Comparison of ENCODE assay signal across 1 cellular context in the genomic region with DNA sequence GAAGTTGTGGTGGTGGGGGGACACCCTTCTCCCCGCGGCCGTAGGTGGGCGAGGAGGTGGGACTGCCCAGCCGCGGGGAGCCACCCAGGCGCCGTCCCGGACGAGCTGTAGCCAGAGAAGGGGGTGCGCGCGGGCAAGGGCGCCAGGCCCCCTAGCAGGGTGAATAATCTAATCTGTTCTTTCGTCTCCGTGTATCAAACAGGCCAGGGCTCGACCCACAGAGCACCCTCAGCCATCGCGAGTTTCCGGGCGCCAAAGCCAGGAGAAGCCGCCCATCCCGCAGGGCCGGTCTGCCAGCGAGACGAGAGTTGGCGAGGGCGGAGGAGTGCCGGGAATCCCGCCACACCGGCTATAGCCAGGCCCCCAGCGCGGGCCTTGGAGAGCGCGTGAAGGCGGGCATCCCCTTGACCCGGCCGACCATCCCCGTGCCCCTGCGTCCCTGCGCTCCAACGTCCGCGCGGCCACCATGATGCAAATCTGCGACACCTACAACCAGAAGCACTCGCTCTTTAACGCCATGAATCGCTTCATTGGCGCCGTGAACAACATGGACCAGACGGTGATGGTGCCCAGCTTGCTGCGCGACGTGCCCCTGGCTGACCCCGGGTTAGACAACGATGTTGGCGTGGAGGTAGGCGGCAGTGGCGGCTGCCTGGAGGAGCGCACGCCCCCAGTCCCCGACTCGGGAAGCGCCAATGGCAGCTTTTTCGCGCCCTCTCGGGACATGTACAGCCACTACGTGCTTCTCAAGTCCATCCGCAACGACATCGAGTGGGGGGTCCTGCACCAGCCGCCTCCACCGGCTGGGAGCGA.
TF ChIP-seq lines count a peak whose summit lies in the region.

No MANE protein-coding gene starts in this region.

TF ChIP-seq in H1, 55 proteins besides CTCF, POLR2A, EP300 and RAD21 (continued from another document):
- TF ChIP-seq, protein P1, sequence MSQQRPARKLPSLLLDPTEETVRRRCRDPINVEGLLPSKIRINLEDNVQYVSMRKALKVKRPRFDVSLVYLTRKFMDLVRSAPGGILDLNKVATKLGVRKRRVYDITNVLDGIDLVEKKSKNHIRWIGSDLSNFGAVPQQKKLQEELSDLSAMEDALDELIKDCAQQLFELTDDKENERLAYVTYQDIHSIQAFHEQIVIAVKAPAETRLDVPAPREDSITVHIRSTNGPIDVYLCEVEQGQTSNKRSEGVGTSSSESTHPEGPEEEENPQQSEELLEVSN (IDR thresholded peaks at IDR 0.05), result no peak
- no peak for TF ChIP-seq CHD1 (IDR thresholded peaks at IDR 0.05; ENCODE audit: low read depth, low read length)
- no peak for TF ChIP-seq MAFK (IDR thresholded peaks at IDR 0.05; ENCODE audit: low read depth, low read length)
- TF ChIP-seq RBBP5 (IDR thresholded peaks at IDR 0.05; ENCODE audit: borderline replicate concordance, low read depth, low read length), result 0 out of 2 replicates have a peak, but pooled peaks have one; percentile 36
- TF ChIP-seq EGR1 (IDR thresholded peaks at IDR 0.05; ENCODE audit: borderline replicate concordance, low read depth, low read length), result no peak
- no peak for TF ChIP-seq SIN3A (conservative IDR thresholded peaks at IDR 0.05 in 1 of 2, IDR thresholded peaks at IDR 0.05 in 1 of 2; ENCODE audit: low read depth in 1 of 2, low read length in 2 of 2)
- TF ChIP-seq PHF8 (conservative IDR thresholded peaks at IDR 0.05; ENCODE audit: low read depth, low read length), result 0 out of 2 replicates have a peak, but pooled peaks have one; percentile 19
- TF ChIP-seq POLR2AphosphoS5 (IDR thresholded peaks at IDR 0.05; ENCODE audit: low read depth, low read length), result peak; percentile 62; the same call in 1 of the 2 replicates
- TF ChIP-seq FOSL1 (IDR thresholded peaks at IDR 0.05; ENCODE audit: insufficient read depth, low read depth, low read length), result no peak
